ENCODE assay signal across 1 cellular context in genomic region chr14:35405304-35405996, GRCh38.
TF ChIP-seq lines count a peak whose summit lies in the region.

No MANE protein-coding gene starts in this region.

TF ChIP-seq in HepG2, 621 proteins besides CTCF, POLR2A, EP300 and RAD21 (continued from another document and continues in another):
- TF ChIP-seq E2F5 (CRISPR knock-in tag; conservative IDR thresholded peaks at IDR 0.05), result 0 out of 2 replicates have a peak, but pooled peaks have one; percentile 49
- TF ChIP-seq PITX1 (CRISPR knock-in tag; IDR thresholded peaks at IDR 0.05), result no peak
- no peak for TF ChIP-seq ZNF746 (CRISPR knock-in tag; IDR thresholded peaks at IDR 0.05)
- TF ChIP-seq ZNF317 (CRISPR knock-in tag; IDR thresholded peaks at IDR 0.05), result no peak
- TF ChIP-seq HDAC1 (CRISPR knock-in tag; IDR thresholded peaks at IDR 0.05), result no peak
- TF ChIP-seq ZNF44 (CRISPR knock-in tag; IDR thresholded peaks at IDR 0.05), result no peak
- 0 out of 2 replicates have a peak, but pooled peaks have one; percentile 73 for TF ChIP-seq ZNF318 (CRISPR knock-in tag; IDR thresholded peaks at IDR 0.05)
- TF ChIP-seq, protein P1, sequence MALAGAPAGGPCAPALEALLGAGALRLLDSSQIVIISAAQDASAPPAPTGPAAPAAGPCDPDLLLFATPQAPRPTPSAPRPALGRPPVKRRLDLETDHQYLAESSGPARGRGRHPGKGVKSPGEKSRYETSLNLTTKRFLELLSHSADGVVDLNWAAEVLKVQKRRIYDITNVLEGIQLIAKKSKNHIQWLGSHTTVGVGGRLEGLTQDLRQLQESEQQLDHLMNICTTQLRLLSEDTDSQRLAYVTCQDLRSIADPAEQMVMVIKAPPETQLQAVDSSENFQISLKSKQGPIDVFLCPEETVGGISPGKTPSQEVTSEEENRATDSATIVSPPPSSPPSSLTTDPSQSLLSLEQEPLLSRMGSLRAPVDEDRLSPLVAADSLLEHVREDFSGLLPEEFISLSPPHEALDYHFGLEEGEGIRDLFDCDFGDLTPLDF (CRISPR knock-in tag; IDR thresholded peaks at IDR 0.05), result no peak
- no peak for TF ChIP-seq SKI (IDR thresholded peaks at IDR 0.05; ENCODE audit: partially characterized antibody)
- no peak for TF ChIP-seq ZNF232 (CRISPR knock-in tag; IDR thresholded peaks at IDR 0.05; ENCODE audit: borderline replicate concordance)
- TF ChIP-seq ARNT2 (CRISPR knock-in tag; IDR thresholded peaks at IDR 0.05; ENCODE audit: low read depth), result 0 out of 2 replicates have a peak, but pooled peaks have one; percentile 32
- TF ChIP-seq ZNF619 (CRISPR knock-in tag; IDR thresholded peaks at IDR 0.05), result no peak
- TF ChIP-seq NR1H2 (CRISPR knock-in tag; IDR thresholded peaks at IDR 0.05; ENCODE audit: borderline replicate concordance, low read depth), result no peak
- TF ChIP-seq ZBTB39 (CRISPR knock-in tag; IDR thresholded peaks at IDR 0.05), result no peak
- no peak; the same call in 1 of the 2 replicates for TF ChIP-seq ZBTB42 (CRISPR knock-in tag; IDR thresholded peaks at IDR 0.05)
- TF ChIP-seq CSRNP2 (CRISPR knock-in tag; conservative IDR thresholded peaks at IDR 0.05; ENCODE audit: low read depth), result no peak
- no peak for TF ChIP-seq EZH2 (conservative IDR thresholded peaks at IDR 0.05; ENCODE audit: low read depth, low read length)
- TF ChIP-seq TFDP2 (CRISPR knock-in tag; IDR thresholded peaks at IDR 0.05), result no peak
- TF ChIP-seq RCOR2 (CRISPR knock-in tag; IDR thresholded peaks at IDR 0.05), result no peak
- TF ChIP-seq RORA (CRISPR knock-in tag; IDR thresholded peaks at IDR 0.05), result no peak
- TF ChIP-seq, protein P2, sequence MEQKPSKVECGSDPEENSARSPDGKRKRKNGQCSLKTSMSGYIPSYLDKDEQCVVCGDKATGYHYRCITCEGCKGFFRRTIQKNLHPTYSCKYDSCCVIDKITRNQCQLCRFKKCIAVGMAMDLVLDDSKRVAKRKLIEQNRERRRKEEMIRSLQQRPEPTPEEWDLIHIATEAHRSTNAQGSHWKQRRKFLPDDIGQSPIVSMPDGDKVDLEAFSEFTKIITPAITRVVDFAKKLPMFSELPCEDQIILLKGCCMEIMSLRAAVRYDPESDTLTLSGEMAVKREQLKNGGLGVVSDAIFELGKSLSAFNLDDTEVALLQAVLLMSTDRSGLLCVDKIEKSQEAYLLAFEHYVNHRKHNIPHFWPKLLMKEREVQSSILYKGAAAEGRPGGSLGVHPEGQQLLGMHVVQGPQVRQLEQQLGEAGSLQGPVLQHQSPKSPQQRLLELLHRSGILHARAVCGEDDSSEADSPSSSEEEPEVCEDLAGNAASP (CRISPR knock-in tag; IDR thresholded peaks at IDR 0.05; ENCODE audit: borderline replicate concordance), result no peak
- no peak for TF ChIP-seq ARID4A (CRISPR knock-in tag; IDR thresholded peaks at IDR 0.05; ENCODE audit: borderline replicate concordance)
- no peak for TF ChIP-seq RBM39 (IDR thresholded peaks at IDR 0.05; ENCODE audit: low read depth, low read length, poor library complexity, severe bottlenecking)
- no peak for TF ChIP-seq CBX1 (IDR thresholded peaks at IDR 0.05; ENCODE audit: low read depth)
- TF ChIP-seq ZNF296 (CRISPR knock-in tag; conservative IDR thresholded peaks at IDR 0.05), result no peak
- peak; percentile 75; the same call in 1 of the 2 replicates for TF ChIP-seq RARG (CRISPR knock-in tag; IDR thresholded peaks at IDR 0.05; ENCODE audit: low read depth)
- no peak for TF ChIP-seq ZFP37 (CRISPR knock-in tag; IDR thresholded peaks at IDR 0.05; ENCODE audit: borderline replicate concordance)
- TF ChIP-seq, protein P3, sequence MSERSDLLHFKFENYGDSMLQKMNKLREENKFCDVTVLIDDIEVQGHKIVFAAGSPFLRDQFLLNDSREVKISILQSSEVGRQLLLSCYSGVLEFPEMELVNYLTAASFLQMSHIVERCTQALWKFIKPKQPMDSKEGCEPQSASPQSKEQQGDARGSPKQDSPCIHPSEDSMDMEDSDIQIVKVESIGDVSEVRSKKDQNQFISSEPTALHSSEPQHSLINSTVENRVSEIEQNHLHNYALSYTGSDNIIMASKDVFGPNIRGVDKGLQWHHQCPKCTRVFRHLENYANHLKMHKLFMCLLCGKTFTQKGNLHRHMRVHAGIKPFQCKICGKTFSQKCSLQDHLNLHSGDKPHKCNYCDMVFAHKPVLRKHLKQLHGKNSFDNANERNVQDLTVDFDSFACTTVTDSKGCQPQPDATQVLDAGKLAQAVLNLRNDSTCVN (CRISPR knock-in tag; IDR thresholded peaks at IDR 0.05; ENCODE audit: borderline replicate concordance), result 0 out of 2 replicates have a peak, but pooled peaks have one; percentile 53
